Comparison of ENCODE assay signal across 8 cellular contexts in genomic region chr7:107150375-107151073, GRCh38. TPM values are rescaled to one million over a fixed set of nuclear protein-coding genes. Genes with fewer than 3 reads are reported as not detected.
A peak's percentile ranks its signal among the peaks of the same experiment; 100 is the strongest.
DNase-seq lines count a peak whose midpoint lies in the region; ATAC-seq and TF ChIP-seq lines count a peak whose summit lies in the region.

No MANE protein-coding gene starts in this region.

- TF ChIP-seq CTCF in retinal pigment epithelial cell (conservative IDR thresholded peaks at IDR 0.05; ENCODE audit: low read depth, low read length), result peak; percentile 57

- ATAC-seq in GM21786 (IDR thresholded peaks at IDR 0.05; ENCODE audit: unreplicated experiment), result no peak

- DNase-seq in DMS153 (lab: John Stamatoyannopoulos, UW) (peak; percentile 22), MG63 (peak; percentile 14), SK-MEL-5 (ENCODE audit: low read depth, low spot score) (peak; percentile 88), head of caudate nucleus (peak in 40 of 42 donors; percentile 13 to 91 (median 74)), retinal pigment epithelial cell (ENCODE audit: low read depth) (no peak), HPDE6-E6E7 (ENCODE audit: extremely low spot score) (no peak)
- DNase-seq in activated naive CD4-positive, alpha-beta T cell (lab: John Stamatoyannopoulos, UW), result peak; percentile 10 to 77 (median 63)

- in situ Hi-C loops in SK-MEL-5 (cut with HindIII; ENCODE audit: low pct_unique_long_range_greater_than_20kb, low sequenced_read_pairs), result no loop called here

- no peak overlapping the region for H3K4me3 ChIP-seq in MG63
- no peak overlapping the region for H3K4me3 ChIP-seq in retinal pigment epithelial cell (ENCODE audit: low read length)

- H3K27me3 ChIP-seq in MG63, result no peaks in the 10 kb centered on the region

- intact Hi-C loops in head of caudate nucleus (cut with DNase I), result loop anchor here (10.0 kb wide), 1 partner anchor 356 kb away; no protein-coding TSS in a partner anchor

- H3K36me3 ChIP-seq in MG63, result no peaks in the 10 kb centered on the region

- no peaks in the 10 kb centered on the region for H3K9me3 ChIP-seq in MG63

RNA-seq across cellular contexts. Expression of gene HBP1, which starts 18.3 kb away (rescaled TPM):
- total RNA-seq in MG63 (2014; rRNA removed; shearing (Covaris generic); ENCODE audit: low replicate concordance), result 24.0 and 26.8 TPM in 2 replicates
- 105 and 123 TPM in 2 replicates for total RNA-seq in SK-MEL-5 (2014; rRNA removed; shearing (Covaris generic))
- polyA plus RNA-seq in SK-MEL-5 (2015; cell fraction: cytosol; rRNA removed), result 48.1 and 50.0 TPM in 2 replicates
- 81.3 and 104 TPM in 2 replicates for polyA plus RNA-seq in SK-MEL-5 (2015; cell fraction: nucleus; rRNA removed)

Comparison
In these comparisons a context has a peak if more than half of its experiments do, and no peak if none do; other contexts are left out.
1. DNase-seq: peak in DMS153 (single experiment), MG63 (single experiment), SK-MEL-5 (single experiment), activated naive CD4-positive, alpha-beta T cell (4 of 4) and head of caudate nucleus (40 of 42); none in retinal pigment epithelial cell (single experiment) and HPDE6-E6E7 (single experiment).